Comparison of ENCODE assay signal across 35 cellular contexts in the genomic region with DNA sequence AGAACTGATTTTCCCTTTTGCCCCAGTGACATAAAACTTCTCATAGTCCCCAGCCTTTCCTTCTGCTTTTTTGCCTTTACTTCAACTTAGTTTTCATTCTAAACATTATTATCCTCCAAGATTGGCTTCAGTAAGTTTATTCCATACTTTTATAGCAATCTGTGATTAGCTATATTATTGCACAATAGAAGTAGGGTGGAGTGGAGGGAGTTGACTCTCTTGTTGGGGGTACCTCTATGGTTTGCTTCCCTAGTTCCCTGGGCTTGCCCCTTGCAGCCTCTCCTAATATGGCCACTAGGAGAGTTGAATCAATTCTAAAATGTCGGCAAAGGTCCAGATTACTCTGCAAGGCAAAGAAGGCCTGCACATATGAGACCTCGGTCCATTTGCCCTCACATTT. TPM values are rescaled to one million over a fixed set of nuclear protein-coding genes. Genes with fewer than 3 reads are reported as not detected.
"Had no signal": no experiment of that assay in that cellular context is flagged by ENCODE, and none has a peak within 500 bp of the region (broad histone marks: within the 10 kb centered on the region; RNA-seq: fewer than 3 reads in every experiment).

No MANE protein-coding gene starts in this region.

- DNase-seq: activated effector memory CD4-positive, alpha-beta T cell treated with anti-CD3 and anti-CD28 coated beads, Interleukin-2, amount 50 U/mL, for 16 hours; activated effector memory CD4-positive, alpha-beta T cell treated with Interleukin-2 at 50 U/mL for 16 hours; activated gamma-delta T cell; activated gamma-delta T cell treated with Interleukin-2 at 50 U/mL for 16 hours; activated naive CD4-positive, alpha-beta T cell; activated naive CD4-positive, alpha-beta T cell treated with anti-CD3 and anti-CD28 coated beads for 36 hours; activated naive CD4-positive, alpha-beta T cell treated with anti-CD3 and anti-CD28 coated beads, Interleukin-2, amount 10 ng/mL, durations not matched to agents 7 days and 5 days; activated naive CD4-positive, alpha-beta T cell treated with anti-CD3 and anti-CD28 coated beads, Interleukin-2, amount 50 U/mL, for 16 hours; activated naive CD4-positive, alpha-beta T cell treated with Interleukin-2 at 50 U/mL for 16 hours; activated naive CD8-positive, alpha-beta T cell treated with anti-CD3 and anti-CD28 coated beads for 36 hours; activated naive CD8-positive, alpha-beta T cell treated with anti-CD3 and anti-CD28 coated beads, Interleukin-2, amount 10 ng/mL, durations not matched to agents 7 days and 5 days; activated naive CD8-positive, alpha-beta T cell treated with anti-CD3 and anti-CD28 coated beads, Interleukin-2, amount 50 U/mL, for 24 hours; activated T-cell treated with anti-CD3 and anti-CD28 coated beads, Interleukin-2, amount 50 U/mL, for 24 hours; activated T-cell treated with anti-CD3 and anti-CD28 coated beads, Interleukin-2, amount 50 U/mL, for 4 hours; activated T-cell treated with anti-CD3 and anti-CD28 coated beads, Interleukin-2, amount 50 U/mL, for 48 hours; activated T-cell treated with anti-CD3 and anti-CD28 coated beads, Interleukin-2, amount 50 U/mL, for 72 hours; adrenal gland; amniotic stem cell; amygdala; anterior cingulate cortex; aorta; body of pancreas; brain microvascular endothelial cell; caudate nucleus; central memory CD4-positive, alpha-beta T cell; cerebellar nuclear complex had no signal

- H3K4me1 ChIP-seq: adrenal gland, ascending aorta, body of pancreas, breast epithelium had no signal

- H3K36me3 ChIP-seq: adrenal gland, ascending aorta, brain microvascular endothelial cell, breast epithelium, cardiac muscle cell had no signal

- FAIRE-seq: astrocyte, bronchial epithelial cell had no signal

- H3K9me3 ChIP-seq: adrenal gland, ascending aorta, body of pancreas had no signal

- H3K27me3 ChIP-seq: adrenal gland, ascending aorta, body of pancreas, brain microvascular endothelial cell, breast epithelium, cardiac muscle cell had no signal

- H3K27ac ChIP-seq: adrenal gland, ascending aorta, body of pancreas, brain microvascular endothelial cell, breast epithelium, cardiac muscle cell had no signal

- H3K4me3 ChIP-seq: adrenal gland, ascending aorta, body of pancreas, breast epithelium, cardiac muscle cell had no signal

- ATAC-seq: activated naive CD4-positive, alpha-beta T cell treated with anti-CD3 and anti-CD28 coated beads, Interleukin-2, amount 50 U/mL, for 72 hours; activated naive CD8-positive, alpha-beta T cell treated with anti-CD3 and anti-CD28 coated beads, Interleukin-2, amount 50 U/mL, for 24 hours; activated T-cell treated with anti-CD3 and anti-CD28 coated beads, Interleukin-2, amount 50 U/mL, for 4 hours; activated T-cell treated with anti-CD3 and anti-CD28 coated beads, Interleukin-2, amount 50 U/mL, for 72 hours; activated T-helper 17 cell treated with anti-CD3 and anti-CD28 coated beads, Interleukin-2, amount 50 U/mL, for 72 hours; body of pancreas had no signal

RNA-seq across cellular contexts. Expression of a gene that starts 36.4 kb away (rescaled TPM):
- total RNA-seq: activated naive CD4-positive, alpha-beta T cell treated with anti-CD3 and anti-CD28 coated beads for 36 hours; activated naive CD4-positive, alpha-beta T cell treated with anti-CD3 and anti-CD28 coated beads, Interleukin-2, amount 50 U/mL, for 72 hours; activated naive CD8-positive, alpha-beta T cell treated with anti-CD3 and anti-CD28 coated beads for 36 hours; activated naive CD8-positive, alpha-beta T cell treated with anti-CD3 and anti-CD28 coated beads, Interleukin-2, amount 10 ng/mL, durations not matched to agents 7 days and 5 days; activated T-cell treated with anti-CD3 and anti-CD28 coated beads, Interleukin-2, amount 50 U/mL, for 4 hours; activated T-cell treated with anti-CD3 and anti-CD28 coated beads, Interleukin-2, amount 50 U/mL, for 72 hours; activated T-helper 1 cell treated with anti-CD3 and anti-CD28 coated beads, Interleukin-12 subunit alpha, Interleukin-12 subunit beta, Interleukin-2, Interleukin-4 antibody, amounts not matched to agents 30 ng/mL and 10 ng/mL and 1 ng/mL, durations not matched to agents 14 hours and 24 hours and 36 hours; activated T-helper 17 cell treated with anti-CD3 and anti-CD28 coated beads, Interleukin-2, amount 50 U/mL, for 72 hours; activated T-helper 2 cell treated with anti-CD3 and anti-CD28 coated beads, Interferon-gamma antibody, Interleukin-2, Interleukin-4, amounts not matched to agents 10 μg/mL and 5 μg/mL and 100 μg/mL, durations not matched to agents 14 hours and 24 hours and 36 hours; ascending aorta; body of pancreas; breast epithelium; bronchial epithelial cell had no signal
- polyA plus RNA-seq: adrenal gland had no signal
